ENCODE assay signal across 1 cellular context in the genomic region with DNA sequence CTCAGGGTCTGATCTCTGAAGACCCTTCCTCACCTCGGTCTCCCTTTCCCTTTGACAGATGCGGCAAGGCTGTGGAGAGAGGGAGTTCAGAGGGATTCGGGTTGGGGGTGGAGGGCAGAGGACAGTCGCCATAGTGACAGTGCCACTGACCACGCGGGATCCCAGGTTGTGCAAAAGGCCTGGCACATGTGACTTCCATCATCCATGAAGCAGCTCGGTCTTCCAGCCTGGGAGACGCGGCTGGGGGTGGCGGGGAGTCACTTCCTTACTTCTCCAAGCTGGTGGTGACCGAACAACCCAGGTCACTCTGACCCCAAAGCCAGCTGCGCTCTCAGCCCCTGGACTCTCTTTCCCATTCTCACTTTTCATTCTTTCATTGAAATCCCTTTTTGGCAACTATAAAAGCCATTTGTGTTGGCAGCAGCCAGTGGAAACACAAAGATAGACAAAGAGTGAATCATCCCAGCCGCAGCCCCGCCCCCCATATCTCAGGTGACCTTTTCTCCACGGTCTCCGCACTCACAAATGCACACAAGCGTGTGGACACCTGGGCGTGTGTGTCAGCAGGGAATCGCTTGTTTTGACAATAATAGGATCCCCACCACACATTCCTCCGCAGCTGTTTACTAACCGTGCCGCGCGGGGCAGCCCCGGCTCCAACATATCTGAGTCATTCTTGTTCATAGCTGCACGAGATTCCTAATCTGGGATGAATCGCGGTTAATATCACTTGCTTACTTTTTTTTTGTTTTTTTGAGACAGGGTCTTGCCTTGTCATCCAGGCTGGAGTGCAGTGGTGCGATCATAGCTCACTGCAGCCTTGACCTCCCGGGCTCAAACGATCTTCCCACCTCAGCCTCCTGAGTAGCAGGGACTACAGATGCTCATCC.
A peak's percentile ranks its signal among the peaks of the same experiment; 100 is the strongest.
TF ChIP-seq lines count a peak whose summit lies in the region.

No MANE protein-coding gene starts in this region.

TF ChIP-seq in SK-N-SH, 30 proteins besides CTCF, POLR2A, EP300 and RAD21 (continued from another document):
- TF ChIP-seq, protein P1, sequence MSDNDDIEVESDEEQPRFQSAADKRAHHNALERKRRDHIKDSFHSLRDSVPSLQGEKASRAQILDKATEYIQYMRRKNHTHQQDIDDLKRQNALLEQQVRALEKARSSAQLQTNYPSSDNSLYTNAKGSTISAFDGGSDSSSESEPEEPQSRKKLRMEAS (IDR thresholded peaks at IDR 0.05; ENCODE audit: low read depth) = peak; percentile 81
- TF ChIP-seq, protein P2, sequence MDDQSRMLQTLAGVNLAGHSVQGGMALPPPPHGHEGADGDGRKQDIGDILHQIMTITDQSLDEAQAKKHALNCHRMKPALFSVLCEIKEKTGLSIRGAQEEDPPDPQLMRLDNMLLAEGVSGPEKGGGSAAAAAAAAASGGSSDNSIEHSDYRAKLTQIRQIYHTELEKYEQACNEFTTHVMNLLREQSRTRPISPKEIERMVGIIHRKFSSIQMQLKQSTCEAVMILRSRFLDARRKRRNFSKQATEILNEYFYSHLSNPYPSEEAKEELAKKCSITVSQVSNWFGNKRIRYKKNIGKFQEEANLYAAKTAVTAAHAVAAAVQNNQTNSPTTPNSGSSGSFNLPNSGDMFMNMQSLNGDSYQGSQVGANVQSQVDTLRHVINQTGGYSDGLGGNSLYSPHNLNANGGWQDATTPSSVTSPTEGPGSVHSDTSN (IDR thresholded peaks at IDR 0.05) = peak; percentile 58; the same call in 1 of the 2 replicates
- TF ChIP-seq, protein P3, sequence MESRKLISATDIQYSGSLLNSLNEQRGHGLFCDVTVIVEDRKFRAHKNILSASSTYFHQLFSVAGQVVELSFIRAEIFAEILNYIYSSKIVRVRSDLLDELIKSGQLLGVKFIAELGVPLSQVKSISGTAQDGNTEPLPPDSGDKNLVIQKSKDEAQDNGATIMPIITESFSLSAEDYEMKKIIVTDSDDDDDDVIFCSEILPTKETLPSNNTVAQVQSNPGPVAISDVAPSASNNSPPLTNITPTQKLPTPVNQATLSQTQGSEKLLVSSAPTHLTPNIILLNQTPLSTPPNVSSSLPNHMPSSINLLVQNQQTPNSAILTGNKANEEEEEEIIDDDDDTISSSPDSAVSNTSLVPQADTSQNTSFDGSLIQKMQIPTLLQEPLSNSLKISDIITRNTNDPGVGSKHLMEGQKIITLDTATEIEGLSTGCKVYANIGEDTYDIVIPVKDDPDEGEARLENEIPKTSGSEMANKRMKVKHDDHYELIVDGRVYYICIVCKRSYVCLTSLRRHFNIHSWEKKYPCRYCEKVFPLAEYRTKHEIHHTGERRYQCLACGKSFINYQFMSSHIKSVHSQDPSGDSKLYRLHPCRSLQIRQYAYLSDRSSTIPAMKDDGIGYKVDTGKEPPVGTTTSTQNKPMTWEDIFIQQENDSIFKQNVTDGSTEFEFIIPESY (IDR thresholded peaks at IDR 0.05; ENCODE audit: borderline replicate concordance, low read depth) = peak; percentile 58; the same call in 1 of the 2 replicates
- TF ChIP-seq JUND (IDR thresholded peaks at IDR 0.05) (peak; percentile 88; the same call in 1 of the 2 replicates), TCF12 (IDR thresholded peaks at IDR 0.05) (peak; percentile 78), FOSL2 (IDR thresholded peaks at IDR 0.05; ENCODE audit: borderline replicate concordance, low read depth) (peak; percentile 90)
